Comparison of ENCODE assay signal across 12 cellular contexts in genomic region chr15:75193272-75193671, GRCh38. TPM values are rescaled to one million over a fixed set of nuclear protein-coding genes. Genes with fewer than 3 reads are reported as not detected.
DNase-seq lines count a peak whose midpoint lies in the region; ATAC-seq and TF ChIP-seq lines count a peak whose summit lies in the region.
"Had no signal": no experiment of that assay in that cellular context is flagged by ENCODE, and none has a peak within 500 bp of the region (broad histone marks: within the 10 kb centered on the region; RNA-seq: fewer than 3 reads in every experiment).

No MANE protein-coding gene starts in this region.

- no peak for ATAC-seq in HG03159 (IDR thresholded peaks at IDR 0.05; ENCODE audit: unreplicated experiment)
- ATAC-seq: A549 had no signal

- peaks cover 16% of the 10 kb centered on the region; the same call in 1 of the 2 replicates for H4K20me1 ChIP-seq in BLaER1
- peaks cover 0 to 3% (median 0%) of the 10 kb centered on the region in 11 experiments; a peak in 1 of 22 replicates for H4K20me1 ChIP-seq in BLaER1 treated with 17β-estradiol and CSF1 and Interleukin-3, amounts not matched to agents 10 nM and 100 nM

- H3K4me1 ChIP-seq in BLaER1 (peaks cover 40% of the 10 kb centered on the region), endodermal cell (ENCODE audit: control insufficient read depth, insufficient read depth, low read length) (peaks cover 12% of the 10 kb centered on the region)
- peaks cover 40 to 68% (median 59%) of the 10 kb centered on the region in 10 experiments for H3K4me1 ChIP-seq in BLaER1 treated with 17β-estradiol and CSF1 and Interleukin-3, amounts not matched to agents 10 nM and 100 nM
- H3K4me1 ChIP-seq: A549 had no signal

- no peak overlapping the region for H3K4me3 ChIP-seq in BLaER1
- no peak overlapping the region for H3K4me3 ChIP-seq in BLaER1 treated with 17β-estradiol and CSF1 and Interleukin-3, amounts not matched to agents 10 nM and 100 nM
- H3K4me3 ChIP-seq in endodermal cell (ENCODE audit: low read length): no peak overlapping the region
- H3K4me3 ChIP-seq: A549 had no signal

- DNase-seq in NCI-H69 (lab: John Stamatoyannopoulos, UW) (peak; percentile 56), endodermal cell (peak; percentile 69), dedifferentiated amniotic fluid mesenchymal stem cell (ENCODE audit: extremely low spot score) (no peak), T1000 (lab: John Stamatoyannopoulos, UW) (no peak)
- DNase-seq: BE2C; CD8-positive, alpha-beta memory T cell; DMS53; GF-D8 had no signal

- H3K4me1 Mint-ChIP-seq in endodermal cell: peaks cover 16% of the 10 kb centered on the region

- peaks cover 15% of the 10 kb centered on the region for H3K9me3 ChIP-seq in BLaER1
- H3K9me3 ChIP-seq in BLaER1 treated with 17β-estradiol and CSF1 and Interleukin-3, amounts not matched to agents 10 nM and 100 nM (replicated peaks in 1 of 11): peaks cover 14 to 20% (median 19%) of the 10 kb centered on the region in 11 experiments; a peak in 21 of 22 replicates
- H3K9me3 ChIP-seq in endodermal cell (ENCODE audit: control insufficient read depth, low read length): peaks cover 25% of the 10 kb centered on the region
- H3K9me3 ChIP-seq: A549, BE2C had no signal

- peaks cover 14% of the 10 kb centered on the region for H3K36me3 Mint-ChIP-seq in endodermal cell (ENCODE audit: low read depth)
- H3K36me3 Mint-ChIP-seq: CD8-positive, alpha-beta memory T cell had no signal

- H3K9ac ChIP-seq in BLaER1: no peak overlapping the region
- peak overlapping the region in 9 of 11 experiments; percentile 10 to 54 (median 37); a peak in 7 of 22 replicates for H3K9ac ChIP-seq in BLaER1 treated with 17β-estradiol and CSF1 and Interleukin-3, amounts not matched to agents 10 nM and 100 nM
- no peak overlapping the region for H3K9ac ChIP-seq in endodermal cell (ENCODE audit: extremely low read depth, low read length, poor library complexity, severe bottlenecking)

- peaks cover 8% of the 10 kb centered on the region for H3K27me3 Mint-ChIP-seq in endodermal cell (ENCODE audit: insufficient read depth)

- H3K27ac ChIP-seq in BLaER1: no peak overlapping the region
- H3K27ac ChIP-seq in BLaER1 treated with 17β-estradiol and CSF1 and Interleukin-3, amounts not matched to agents 10 nM and 100 nM: peak overlapping the region in 8 of 11 experiments; percentile 20 to 68 (median 51); a peak in 12 of 22 replicates
- no peak overlapping the region for H3K27ac ChIP-seq in endodermal cell (ENCODE audit: low read depth, low read length)
- H3K27ac ChIP-seq: A549 had no signal

- no peaks in the 10 kb centered on the region for H3K27me3 ChIP-seq in BLaER1
- no peaks in the 10 kb centered on the region for H3K27me3 ChIP-seq in BLaER1 treated with 17β-estradiol and CSF1 and Interleukin-3, amounts not matched to agents 10 nM and 100 nM
- H3K27me3 ChIP-seq in endodermal cell (ENCODE audit: control insufficient read depth, insufficient read depth, low read length, poor library complexity, severe bottlenecking): no peaks in the 10 kb centered on the region
- H3K27me3 ChIP-seq: BE2C had no signal

- H3K9me3 Mint-ChIP-seq in endodermal cell: peaks cover 33% of the 10 kb centered on the region
- H3K9me3 Mint-ChIP-seq: CD8-positive, alpha-beta memory T cell had no signal

- H3K4me2 ChIP-seq in BLaER1: peak overlapping the region; percentile 52
- peak overlapping the region; percentile 59 to 98 (median 80) for H3K4me2 ChIP-seq in BLaER1 treated with 17β-estradiol and CSF1 and Interleukin-3, amounts not matched to agents 10 nM and 100 nM
- H3K4me2 ChIP-seq: A549 had no signal

- TF ChIP-seq CTCF in endodermal cell (conservative IDR thresholded peaks at IDR 0.05): no peak

- H3K27ac Mint-ChIP-seq in endodermal cell: no peak overlapping the region

- H3K4me3 Mint-ChIP-seq in endodermal cell: no peak overlapping the region
- H3K4me3 Mint-ChIP-seq: CD8-positive, alpha-beta memory T cell had no signal

- H3K36me3 ChIP-seq in BLaER1 (no peaks in the 10 kb centered on the region), endodermal cell (ENCODE audit: control insufficient read depth, insufficient read depth, low read length) (no peaks in the 10 kb centered on the region)
- no peaks in the 10 kb centered on the region for H3K36me3 ChIP-seq in BLaER1 treated with 17β-estradiol and CSF1 and Interleukin-3, amounts not matched to agents 10 nM and 100 nM
- H3K36me3 ChIP-seq: BE2C had no signal

- WGBS in endodermal cell (ENCODE audit: insufficient coverage in 1 of 2, insufficient read length in 1 of 2), 2 experiments: 53 to 71% methylated on average over 1 to 3 of the region's 3 CpGs

RNA-seq across cellular contexts. Expression of gene C15orf39, which starts 8.4 kb away (rescaled TPM):
- 10 to 100 TPM; 19.0 to 22.2 TPM for total RNA-seq in endodermal cell
- polyA plus RNA-seq in endodermal cell (2013, experiment 1 of 2): 11.3 TPM
- 10.0 TPM for polyA plus RNA-seq in endodermal cell (2013, experiment 2 of 2)

Comparison
In these comparisons a context has a peak if more than half of its experiments do, and no peak if none do; other contexts are left out.
1. H3K27ac ChIP-seq: peak in BLaER1 treated with 17β-estradiol and CSF1 and Interleukin-3, amounts not matched to agents 10 nM and 100 nM (8 of 11); none in BLaER1 (single experiment) and endodermal cell (single experiment).
2. H3K9ac ChIP-seq: peak in BLaER1 treated with 17β-estradiol and CSF1 and Interleukin-3, amounts not matched to agents 10 nM and 100 nM (9 of 11); none in BLaER1 (single experiment) and endodermal cell (single experiment).
3. DNase-seq: peak in NCI-H69 (single experiment) and endodermal cell (single experiment); none in dedifferentiated amniotic fluid mesenchymal stem cell (single experiment) and T1000 (single experiment).